ENCODE assay signal across 23 cellular contexts in genomic region chr22:37663521-37664140, GRCh38. TPM values are rescaled to one million over a fixed set of nuclear protein-coding genes. Genes with fewer than 3 reads are reported as not detected.
DNase-seq lines count a peak whose midpoint lies in the region; ATAC-seq and TF ChIP-seq lines count a peak whose summit lies in the region.
"Had no signal": no experiment of that assay in that cellular context is flagged by ENCODE, and none has a peak within 500 bp of the region (broad histone marks: within the 10 kb centered on the region; RNA-seq: fewer than 3 reads in every experiment).

No MANE protein-coding gene starts in this region.

- peak overlapping the region; percentile 66 for H3K4me3 Mint-ChIP-seq in T-helper 17 cell
- H3K4me3 Mint-ChIP-seq in memory B cell: no peak overlapping the region
- H3K4me3 Mint-ChIP-seq in stimulated activated memory B cell treated with anti-CD40 and anti-IgM and Interleukin-4, amounts not matched to agents 10 μg/mL and 1 μg/mL and 100 μg/mL, for 72 hours: peak overlapping the region; percentile 15
- H3K4me3 Mint-ChIP-seq in CD4-positive, alpha-beta memory T cell: no peak overlapping the region
- no peak overlapping the region for H3K4me3 Mint-ChIP-seq in naive thymus-derived CD8-positive, alpha-beta T cell
- H3K4me3 Mint-ChIP-seq: activated CD4-positive, alpha-beta T cell treated with anti-CD3 and anti-CD28 coated beads, Interleukin-2, amount 10 ng/mL, durations not matched to agents 24 days and 14 days; natural killer cell had no signal

- H3K9me3 Mint-ChIP-seq in memory B cell: no peaks in the 10 kb centered on the region
- no peaks in the 10 kb centered on the region for H3K9me3 Mint-ChIP-seq in stimulated activated memory B cell treated with anti-CD40 and anti-IgM and Interleukin-4, amounts not matched to agents 10 μg/mL and 1 μg/mL and 100 μg/mL, for 72 hours
- H3K9me3 Mint-ChIP-seq in CD4-positive, alpha-beta memory T cell: no peaks in the 10 kb centered on the region
- no peaks in the 10 kb centered on the region for H3K9me3 Mint-ChIP-seq in naive thymus-derived CD8-positive, alpha-beta T cell
- H3K9me3 Mint-ChIP-seq: activated CD4-positive, alpha-beta T cell treated with anti-CD3 and anti-CD28 coated beads, Interleukin-2, amount 10 ng/mL, durations not matched to agents 24 days and 14 days; natural killer cell had no signal

- no peak for ATAC-seq in T-helper 17 cell
- no peak for ATAC-seq in memory B cell (ENCODE audit: low read depth)
- ATAC-seq in stimulated activated memory B cell treated with anti-CD40 and anti-IgM and Interleukin-4, amounts not matched to agents 10 μg/mL and 1 μg/mL and 100 μg/mL, for 72 hours: no peak
- ATAC-seq in naive thymus-derived CD8-positive, alpha-beta T cell: no peak
- ATAC-seq: natural killer cell; Panc1; SK-N-SH treated with all-trans-retinoic acid at 6 μM for 48 hours; stimulated activated naive B cell treated with anti-CD40 and anti-IgM and Interleukin-4, amounts not matched to agents 10 μg/mL and 1 μg/mL and 100 μg/mL, for 72 hours; upper lobe of right lung had no signal

- no peaks in the 10 kb centered on the region for H3K27me3 ChIP-seq in CD4-positive, alpha-beta memory T cell (ENCODE audit: insufficient read depth, low read length)
- H3K27me3 ChIP-seq in tibial artery: no peaks in the 10 kb centered on the region
- H3K27me3 ChIP-seq: upper lobe of right lung had no signal

- H3K36me3 ChIP-seq in CD4-positive, alpha-beta memory T cell (ENCODE audit: insufficient read depth, low read length): no peaks in the 10 kb centered on the region
- peaks cover 0 to 15% (median 14%) of the 10 kb centered on the region in 3 donors for H3K36me3 ChIP-seq in tibial artery

- H3K9me3 ChIP-seq in T-helper 17 cell (ENCODE audit: control insufficient read depth, low read length, poor library complexity, severe bottlenecking): no peaks in the 10 kb centered on the region
- no peaks in the 10 kb centered on the region for H3K9me3 ChIP-seq in CD4-positive, alpha-beta memory T cell (ENCODE audit: control insufficient read depth in 1 of 2, low read length in 2 of 2)
- H3K9me3 ChIP-seq in tibial artery: no peaks in the 10 kb centered on the region
- H3K9me3 ChIP-seq: upper lobe of right lung had no signal

- no peak overlapping the region for H3K27ac Mint-ChIP-seq in T-helper 17 cell
- H3K27ac Mint-ChIP-seq in memory B cell: peak overlapping the region; percentile 38
- H3K27ac Mint-ChIP-seq in stimulated activated memory B cell treated with anti-CD40 and anti-IgM and Interleukin-4, amounts not matched to agents 10 μg/mL and 1 μg/mL and 100 μg/mL, for 72 hours: peak overlapping the region; percentile 92
- H3K27ac Mint-ChIP-seq in CD4-positive, alpha-beta memory T cell: no peak overlapping the region
- H3K27ac Mint-ChIP-seq in naive thymus-derived CD8-positive, alpha-beta T cell: peak overlapping the region in 1 of 10 donors; percentile 27
- H3K27ac Mint-ChIP-seq: activated CD4-positive, alpha-beta T cell treated with anti-CD3 and anti-CD28 coated beads, Interleukin-2, amount 10 ng/mL, durations not matched to agents 24 days and 14 days; natural killer cell; stimulated activated naive B cell treated with anti-CD40 and anti-IgM and Interleukin-4, amounts not matched to agents 10 μg/mL and 1 μg/mL and 100 μg/mL, for 72 hours had no signal

- CTCF ChIA-PET in CD4-positive, alpha-beta memory T cell (lab: Charles Lee; ENCODE audit: partially characterized antibody): interaction anchor here (0.5 to 17.5 kb wide), 7 partner anchors 8 to 1193 kb away, joined by 3 to 221 read pairs (median 3); partner anchors contain the start of gene LGALS1

- H3K4me3 ChIP-seq in CD4-positive, alpha-beta memory T cell (ENCODE audit: low read length in 2 of 2): no peak overlapping the region
- no peak overlapping the region for H3K4me3 ChIP-seq in tibial artery
- H3K4me3 ChIP-seq: lung, upper lobe of right lung had no signal

- H3K27me3 Mint-ChIP-seq in T-helper 17 cell (no peaks in the 10 kb centered on the region), memory B cell (no peaks in the 10 kb centered on the region)
- H3K27me3 Mint-ChIP-seq in stimulated activated memory B cell treated with anti-CD40 and anti-IgM and Interleukin-4, amounts not matched to agents 10 μg/mL and 1 μg/mL and 100 μg/mL, for 72 hours: no peaks in the 10 kb centered on the region
- H3K27me3 Mint-ChIP-seq in CD4-positive, alpha-beta memory T cell: no peaks in the 10 kb centered on the region
- H3K27me3 Mint-ChIP-seq in naive thymus-derived CD8-positive, alpha-beta T cell: no peaks in the 10 kb centered on the region
- H3K27me3 Mint-ChIP-seq: activated CD4-positive, alpha-beta T cell treated with anti-CD3 and anti-CD28 coated beads, Interleukin-2, amount 10 ng/mL, durations not matched to agents 24 days and 14 days; stimulated activated naive B cell treated with anti-CD40 and anti-IgM and Interleukin-4, amounts not matched to agents 10 μg/mL and 1 μg/mL and 100 μg/mL, for 72 hours had no signal

- in situ Hi-C loops in GM13976 (cut with MboI; ENCODE audit: low sequenced_read_pairs, unreplicated experiment): no loop called here

- H3K4me1 Mint-ChIP-seq in T-helper 17 cell (peaks cover 29% of the 10 kb centered on the region), memory B cell (peaks cover 33% of the 10 kb centered on the region)
- H3K4me1 Mint-ChIP-seq in stimulated activated memory B cell treated with anti-CD40 and anti-IgM and Interleukin-4, amounts not matched to agents 10 μg/mL and 1 μg/mL and 100 μg/mL, for 72 hours: peaks cover 42% of the 10 kb centered on the region
- peaks cover 18 to 31% (median 24%) of the 10 kb centered on the region in 4 donors for H3K4me1 Mint-ChIP-seq in CD4-positive, alpha-beta memory T cell
- peaks cover 13 to 34% (median 31%) of the 10 kb centered on the region in 4 donors for H3K4me1 Mint-ChIP-seq in naive thymus-derived CD8-positive, alpha-beta T cell

- intact Hi-C loops in CD4-positive, alpha-beta memory T cell (cut with micrococcal nuclease): no loop called here
- intact Hi-C loops in tibial artery (cut with DNase I; ENCODE audit: low total_unique reads): loop anchor here (2.0 kb wide), 1 partner anchor 17 kb away; no protein-coding TSS in a partner anchor

- POLR2A ChIA-PET in CD4-positive, alpha-beta memory T cell (lab: Charles Lee; ENCODE audit: partially characterized antibody): interaction anchor here (1.1 to 13.9 kb wide), 3 partner anchors 9 to 21 kb away, joined by 3 to 348 read pairs (median 7); partner anchors contain the start of gene LGALS1
- POLR2A ChIA-PET in naive thymus-derived CD8-positive, alpha-beta T cell (lab: Charles Lee): interaction anchor here (0.6 to 66.7 kb wide), 3 partner anchors 0 to 77 kb away, joined by 7 to 2283 read pairs (median 2283); partner anchors contain the start of genes GGA1, LGALS1, NOL12 and PDXP

- TF ChIP-seq CTCF in tibial artery (IDR thresholded peaks at IDR 0.05) (no peak), GM13976 (IDR thresholded peaks at IDR 0.05; ENCODE audit: borderline replicate concordance, control extremely low read depth, extremely low read depth, insufficient read depth, missing control alignments) (no peak)

- no peak overlapping the region for H3K27ac ChIP-seq in CD4-positive, alpha-beta memory T cell (ENCODE audit: low read depth, low read length)
- no peak overlapping the region for H3K27ac ChIP-seq in tibial artery
- H3K27ac ChIP-seq: upper lobe of right lung had no signal

- H3K36me3 Mint-ChIP-seq in T-helper 17 cell (ENCODE audit: low read depth) (peaks cover 5% of the 10 kb centered on the region), memory B cell (peaks cover 8% of the 10 kb centered on the region)
- peaks cover 28% of the 10 kb centered on the region for H3K36me3 Mint-ChIP-seq in stimulated activated memory B cell treated with anti-CD40 and anti-IgM and Interleukin-4, amounts not matched to agents 10 μg/mL and 1 μg/mL and 100 μg/mL, for 72 hours
- H3K36me3 Mint-ChIP-seq in CD4-positive, alpha-beta memory T cell: peaks cover 0 to 2% of the 10 kb centered on the region in 2 donors
- peaks cover 0 to 10% (median 2%) of the 10 kb centered on the region in 3 donors for H3K36me3 Mint-ChIP-seq in naive thymus-derived CD8-positive, alpha-beta T cell
- H3K36me3 Mint-ChIP-seq: natural killer cell had no signal

- DNase-seq in EL (peak; percentile 81), T-helper 17 cell (no peak), memory B cell (ENCODE audit: low spot score in 2 of 2) (no peak), tibial artery (no peak), GM13976 (ENCODE audit: low spot score) (no peak)
- no peak for DNase-seq in CD4-positive, alpha-beta memory T cell
- DNase-seq in naive thymus-derived CD8-positive, alpha-beta T cell: no peak
- DNase-seq: activated CD4-positive, alpha-beta T cell treated with anti-CD3 and anti-CD28 coated beads, Interleukin-2, amount 10 ng/mL, durations not matched to agents 24 days and 14 days; activated CD8-positive, alpha-beta memory T cell treated with anti-CD3 and anti-CD28 coated beads, Interleukin-2, amount 50 U/mL, for 48 hours; activated gamma-delta T cell treated with Interleukin-2 at 50 U/mL for 16 hours; cerebellar nuclear complex; effector CD8-positive, alpha-beta T cell; GDM1; natural killer cell; NCI-H1436 treated with DMSO at 0.1 percent for 48 hours; NCI-H82; stimulated activated CD4-positive, alpha-beta T cell treated with anti-CD3 and anti-CD28 coated beads, Interleukin-15, amount 100 ng/mL, for 24 hours; stimulated activated naive B cell treated with anti-CD40 and anti-IgM and Interleukin-4, amounts not matched to agents 10 μg/mL and 1 μg/mL and 100 μg/mL, for 72 hours; upper lobe of right lung had no signal

- peaks cover 24% of the 10 kb centered on the region for H3K4me1 ChIP-seq in CD4-positive, alpha-beta memory T cell (ENCODE audit: insufficient read depth, low read length)
- H3K4me1 ChIP-seq in tibial artery: peaks cover 0 to 34% (median 22%) of the 10 kb centered on the region in 4 donors

RNA-seq across cellular contexts. Expression of gene PDXP, which starts 5.1 kb away (rescaled TPM):
- total RNA-seq in T-helper 17 cell: 1 to 10 TPM; 2.6 to 3.0 TPM
- total RNA-seq in CD4-positive, alpha-beta memory T cell: 1 to 10 TPM; 7.3 to 9.8 TPM
- polyA plus RNA-seq in CD4-positive, alpha-beta memory T cell: 1 to 10 TPM in 1 of 2 donors, under 1 TPM in 1; 0.38 to 7.1 TPM
- 1 to 10 TPM; 4.3 to 5.9 TPM for total RNA-seq in naive thymus-derived CD8-positive, alpha-beta T cell
- polyA plus RNA-seq in naive thymus-derived CD8-positive, alpha-beta T cell: 1 to 10 TPM; 1.7 to 9.6 (median 5.8) TPM

RNA-seq across cellular contexts. Expression of gene LGALS1, which starts 11.8 kb away (rescaled TPM):
- 100 to 1,000 TPM; 152 to 154 TPM for total RNA-seq in T-helper 17 cell
- total RNA-seq in CD4-positive, alpha-beta memory T cell: 10 to 100 TPM; 64.8 to 68.7 TPM
- 100 to 1,000 TPM; 315 to 358 TPM for polyA plus RNA-seq in CD4-positive, alpha-beta memory T cell
- 10 to 100 TPM; 14.3 to 16.8 TPM for total RNA-seq in naive thymus-derived CD8-positive, alpha-beta T cell
- 100 to 1,000 TPM in 1 of 3 donors, 10 to 100 TPM in 2; 19.6 to 122 (median 34.8) TPM for polyA plus RNA-seq in naive thymus-derived CD8-positive, alpha-beta T cell

RNA-seq across cellular contexts. Expression of gene NOL12, which starts 22.5 kb away (rescaled TPM):
- total RNA-seq in T-helper 17 cell: 10 to 100 TPM; 26.2 to 34.8 TPM
- total RNA-seq in CD4-positive, alpha-beta memory T cell: 10 to 100 TPM; 50.3 to 52.0 TPM
- 10 to 100 TPM; 38.8 to 51.6 TPM for polyA plus RNA-seq in CD4-positive, alpha-beta memory T cell
- total RNA-seq in naive thymus-derived CD8-positive, alpha-beta T cell: 10 to 100 TPM; 47.9 to 48.6 TPM
- polyA plus RNA-seq in naive thymus-derived CD8-positive, alpha-beta T cell: 10 to 100 TPM; 35.0 to 46.4 (median 43.8) TPM

RNA-seq across cellular contexts. Expression of gene SH3BP1, which starts 24.2 kb away (rescaled TPM):
- total RNA-seq in T-helper 17 cell: 10 to 100 TPM; 79.7 to 97.5 TPM
- 10 to 100 TPM; 84.0 to 89.2 TPM for total RNA-seq in CD4-positive, alpha-beta memory T cell
- 10 to 100 TPM; 17.6 to 30.3 TPM for polyA plus RNA-seq in CD4-positive, alpha-beta memory T cell
- 10 to 100 TPM; 77.9 to 79.0 TPM for total RNA-seq in naive thymus-derived CD8-positive, alpha-beta T cell
- polyA plus RNA-seq in naive thymus-derived CD8-positive, alpha-beta T cell: 10 to 100 TPM; 16.9 to 26.5 (median 25.6) TPM

RNA-seq across cellular contexts. Expression of gene TRIOBP, which starts 33.2 kb away (rescaled TPM):
- total RNA-seq in T-helper 17 cell: 10 to 100 TPM; 14.3 to 18.8 TPM
- 10 to 100 TPM; 25.8 to 26.1 TPM for total RNA-seq in CD4-positive, alpha-beta memory T cell
- polyA plus RNA-seq in CD4-positive, alpha-beta memory T cell: 10 to 100 TPM in 1 of 2 donors, 1 to 10 TPM in 1; 9.2 to 13.0 TPM
- 10 to 100 TPM; 26.4 to 30.9 TPM for total RNA-seq in naive thymus-derived CD8-positive, alpha-beta T cell
- polyA plus RNA-seq in naive thymus-derived CD8-positive, alpha-beta T cell: 10 to 100 TPM in 2 of 3 donors, 1 to 10 TPM in 1; 7.8 to 11.6 (median 10.7) TPM

Comparison
In these comparisons a context has a peak if more than half of its experiments do, and no peak if none do; other contexts are left out.
1. H3K27ac Mint-ChIP-seq: peak in memory B cell (single experiment) and stimulated activated memory B cell treated with anti-CD40 and anti-IgM and Interleukin-4, amounts not matched to agents 10 μg/mL and 1 μg/mL and 100 μg/mL, for 72 hours (single experiment); none in T-helper 17 cell (single experiment) and CD4-positive, alpha-beta memory T cell (0 of 7).
2. H3K4me3 Mint-ChIP-seq: peak in T-helper 17 cell (single experiment) and stimulated activated memory B cell treated with anti-CD40 and anti-IgM and Interleukin-4, amounts not matched to agents 10 μg/mL and 1 μg/mL and 100 μg/mL, for 72 hours (single experiment); none in memory B cell (single experiment), CD4-positive, alpha-beta memory T cell (0 of 8) and naive thymus-derived CD8-positive, alpha-beta T cell (0 of 10).